In genomic region chr2:85468704-85469349, GRCh38 we compare ENCODE assay signal across 9 cellular contexts. TPM values are rescaled to one million over a fixed set of nuclear protein-coding genes. Genes with fewer than 3 reads are reported as not detected.
DNase-seq lines count a peak whose midpoint lies in the region; ATAC-seq and TF ChIP-seq lines count a peak whose summit lies in the region.
"Had no signal": no experiment of that assay in that cellular context is flagged by ENCODE, and none has a peak within 500 bp of the region (broad histone marks: within the 10 kb centered on the region; RNA-seq: fewer than 3 reads in every experiment).

No MANE protein-coding gene starts in this region.

- TF ChIP-seq CTCF in Caco-2 (IDR thresholded peaks at IDR 0.05; ENCODE audit: insufficient read depth in 1 of 2, low read depth in 1 of 2, low read length in 1 of 2, severe bottlenecking in 1 of 2, unreplicated experiment in 1 of 2): no peak
- no peak for TF ChIP-seq CTCF in endothelial cell (IDR thresholded peaks at IDR 0.05; ENCODE audit: unreplicated experiment)
- TF ChIP-seq CTCF in mucosa of descending colon (IDR thresholded peaks at IDR 0.05): no peak
- no peak for TF ChIP-seq CTCF in adrenal gland (IDR thresholded peaks at IDR 0.05)

- no TSS peak for BruUV-seq in Caco-2 (replicated peaks; lab: Mats Ljungman, UMichigan)

- H3K27ac ChIP-seq in adrenal gland: no peak overlapping the region

- H3K36me3 Mint-ChIP-seq in Caco-2 (ENCODE audit: insufficient read depth, unreplicated experiment): peaks cover 13% of the 10 kb centered on the region
- H3K36me3 Mint-ChIP-seq in endothelial cell (ENCODE audit: low read depth, unreplicated experiment): no peaks in the 10 kb centered on the region

- ATAC-seq in mucosa of descending colon: peak; percentile 91

- H3K4me1 ChIP-seq in Caco-2: peaks cover 18% of the 10 kb centered on the region
- H3K4me1 ChIP-seq in mucosa of descending colon (ENCODE audit: low read depth): peaks cover 37% of the 10 kb centered on the region
- H3K4me1 ChIP-seq in adrenal gland (replicated peaks in 1 of 2): peaks cover 4 to 11% of the 10 kb centered on the region in 2 donors

- no peak for TF ChIP-seq EP300 in Ishikawa (IDR thresholded peaks at IDR 0.05; ENCODE audit: borderline replicate concordance)

- 76 to 84% (median 82%) methylated on average over 12 of the region's 12 CpGs for WGBS in adrenal gland, 4 donors

- H3K4me1 Mint-ChIP-seq in Caco-2 (ENCODE audit: low read depth, unreplicated experiment) (peaks cover 23% of the 10 kb centered on the region), endothelial cell (ENCODE audit: unreplicated experiment) (peaks cover 17% of the 10 kb centered on the region)

- peak; percentile 46 for TF ChIP-seq RAD21 in Ishikawa (IDR thresholded peaks at IDR 0.05; ENCODE audit: low read depth)

- H3K27me3 ChIP-seq in Caco-2 (replicated peaks; ENCODE audit: control insufficient read depth, insufficient read depth, low read length): no peaks in the 10 kb centered on the region
- no peaks in the 10 kb centered on the region for H3K27me3 ChIP-seq in adrenal gland

- peak overlapping the region; percentile 82 for H3K27ac Mint-ChIP-seq in Caco-2 (ENCODE audit: unreplicated experiment)
- peak overlapping the region; percentile 80 for H3K27ac Mint-ChIP-seq in endothelial cell (ENCODE audit: unreplicated experiment)

- H3K4me3 ChIP-seq in Caco-2 (ENCODE audit: low read depth, low read length) (no peak overlapping the region), mucosa of descending colon (no peak overlapping the region), adrenal gland (no peak overlapping the region)

- H3K9me3 ChIP-seq in Caco-2 (no peaks in the 10 kb centered on the region), mucosa of descending colon (no peaks in the 10 kb centered on the region), adrenal gland (replicated peaks in 1 of 3) (no peaks in the 10 kb centered on the region)

- POLR2A ChIA-PET in Caco-2 (lab: Charles Lee): interaction anchor here (0.5 to 1.1 kb wide), 2 partner anchors 25 to 70 kb away, joined by 4 to 12 read pairs; partner anchors contain the start of gene MAT2A

- intact Hi-C loops in Caco-2 (cut with micrococcal nuclease; ENCODE audit: unreplicated experiment) (loop anchor here (1.0 kb wide), 2 partner anchors 48 to 69 kb away; no protein-coding TSS in a partner anchor), mucosa of descending colon (cut with DNase I, micrococcal nuclease) (no loop called here), adrenal gland (cut with DNase I) (no loop called here)

- H3K27me3 Mint-ChIP-seq in Caco-2 (ENCODE audit: insufficient read depth, unreplicated experiment) (no peaks in the 10 kb centered on the region), endothelial cell (ENCODE audit: unreplicated experiment) (peaks cover 5% of the 10 kb centered on the region)

- no peaks in the 10 kb centered on the region for H3K36me3 ChIP-seq in Caco-2 (ENCODE audit: control insufficient read depth, insufficient read depth, low read length)
- no peaks in the 10 kb centered on the region for H3K36me3 ChIP-seq in mucosa of descending colon (ENCODE audit: low read depth)
- H3K36me3 ChIP-seq in adrenal gland (replicated peaks in 1 of 2): no peaks in the 10 kb centered on the region

- DNase-seq in Caco-2: peak; percentile 70 to 86
- peak; percentile 49 for DNase-seq in endothelial cell (ENCODE audit: low spot score)
- peak; percentile 75 to 93 (median 80) for DNase-seq in mucosa of descending colon
- no peak for DNase-seq in adrenal gland
- DNase-seq in RPMI8226: no peak
- no peak for DNase-seq in occipital lobe (lab: John Stamatoyannopoulos, UW)
- DNase-seq in cerebellar cortex (ENCODE audit: low spot score): no peak
- DNase-seq: OCI-M1 had no signal

- CTCF ChIA-PET in Caco-2 (lab: Charles Lee): interaction anchor here (0.5 to 1.3 kb wide), 4 partner anchors 13 to 92 kb away, joined by 3 to 5 read pairs (median 5); partner anchors contain the start of gene GGCX

- TF ChIP-seq POLR2A in adrenal gland (IDR thresholded peaks at IDR 0.05): no peak

- H3K4me3 Mint-ChIP-seq in Caco-2 (ENCODE audit: unreplicated experiment): peak overlapping the region; percentile 20
- H3K4me3 Mint-ChIP-seq in endothelial cell (ENCODE audit: unreplicated experiment): no peak overlapping the region

- H3K9me3 Mint-ChIP-seq in Caco-2 (ENCODE audit: unreplicated experiment) (no peaks in the 10 kb centered on the region), endothelial cell (ENCODE audit: unreplicated experiment) (no peaks in the 10 kb centered on the region)

TF ChIP-seq in Ishikawa, 13 proteins besides CTCF, POLR2A, EP300 and RAD21:
- TF ChIP-seq CREB1 (IDR thresholded peaks at IDR 0.05; ENCODE audit: low read depth) (no peak), NFIC (IDR thresholded peaks at IDR 0.05) (peak; percentile 88), TAF1 (IDR thresholded peaks at IDR 0.05; ENCODE audit: low read depth) (no peak; the same call in 1 of the 2 replicates), TEAD4 (IDR thresholded peaks at IDR 0.05) (peak; percentile 68; the same call in 1 of the 2 replicates), FOXM1 (IDR thresholded peaks at IDR 0.05; ENCODE audit: borderline replicate concordance, low read depth) (no peak), CEBPB (IDR thresholded peaks at IDR 0.05) (peak; percentile 87), TCF12 (IDR thresholded peaks at IDR 0.05; ENCODE audit: low read depth) (0 out of 2 replicates have a peak, but pooled peaks have one; percentile 37), ZBTB7A (IDR thresholded peaks at IDR 0.05; ENCODE audit: low read depth) (no peak), YY1 (IDR thresholded peaks at IDR 0.05; ENCODE audit: low read depth) (0 out of 2 replicates have a peak, but pooled peaks have one; percentile 39), EGR1 (IDR thresholded peaks at IDR 0.05) (no peak)
- TF ChIP-seq, protein P1, sequence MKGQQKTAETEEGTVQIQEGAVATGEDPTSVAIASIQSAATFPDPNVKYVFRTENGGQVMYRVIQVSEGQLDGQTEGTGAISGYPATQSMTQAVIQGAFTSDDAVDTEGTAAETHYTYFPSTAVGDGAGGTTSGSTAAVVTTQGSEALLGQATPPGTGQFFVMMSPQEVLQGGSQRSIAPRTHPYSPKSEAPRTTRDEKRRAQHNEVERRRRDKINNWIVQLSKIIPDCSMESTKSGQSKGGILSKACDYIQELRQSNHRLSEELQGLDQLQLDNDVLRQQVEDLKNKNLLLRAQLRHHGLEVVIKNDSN (IDR thresholded peaks at IDR 0.05): no peak
- TF ChIP-seq, protein P2, sequence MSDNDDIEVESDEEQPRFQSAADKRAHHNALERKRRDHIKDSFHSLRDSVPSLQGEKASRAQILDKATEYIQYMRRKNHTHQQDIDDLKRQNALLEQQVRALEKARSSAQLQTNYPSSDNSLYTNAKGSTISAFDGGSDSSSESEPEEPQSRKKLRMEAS (IDR thresholded peaks at IDR 0.05): no peak
- TF ChIP-seq, protein P3, sequence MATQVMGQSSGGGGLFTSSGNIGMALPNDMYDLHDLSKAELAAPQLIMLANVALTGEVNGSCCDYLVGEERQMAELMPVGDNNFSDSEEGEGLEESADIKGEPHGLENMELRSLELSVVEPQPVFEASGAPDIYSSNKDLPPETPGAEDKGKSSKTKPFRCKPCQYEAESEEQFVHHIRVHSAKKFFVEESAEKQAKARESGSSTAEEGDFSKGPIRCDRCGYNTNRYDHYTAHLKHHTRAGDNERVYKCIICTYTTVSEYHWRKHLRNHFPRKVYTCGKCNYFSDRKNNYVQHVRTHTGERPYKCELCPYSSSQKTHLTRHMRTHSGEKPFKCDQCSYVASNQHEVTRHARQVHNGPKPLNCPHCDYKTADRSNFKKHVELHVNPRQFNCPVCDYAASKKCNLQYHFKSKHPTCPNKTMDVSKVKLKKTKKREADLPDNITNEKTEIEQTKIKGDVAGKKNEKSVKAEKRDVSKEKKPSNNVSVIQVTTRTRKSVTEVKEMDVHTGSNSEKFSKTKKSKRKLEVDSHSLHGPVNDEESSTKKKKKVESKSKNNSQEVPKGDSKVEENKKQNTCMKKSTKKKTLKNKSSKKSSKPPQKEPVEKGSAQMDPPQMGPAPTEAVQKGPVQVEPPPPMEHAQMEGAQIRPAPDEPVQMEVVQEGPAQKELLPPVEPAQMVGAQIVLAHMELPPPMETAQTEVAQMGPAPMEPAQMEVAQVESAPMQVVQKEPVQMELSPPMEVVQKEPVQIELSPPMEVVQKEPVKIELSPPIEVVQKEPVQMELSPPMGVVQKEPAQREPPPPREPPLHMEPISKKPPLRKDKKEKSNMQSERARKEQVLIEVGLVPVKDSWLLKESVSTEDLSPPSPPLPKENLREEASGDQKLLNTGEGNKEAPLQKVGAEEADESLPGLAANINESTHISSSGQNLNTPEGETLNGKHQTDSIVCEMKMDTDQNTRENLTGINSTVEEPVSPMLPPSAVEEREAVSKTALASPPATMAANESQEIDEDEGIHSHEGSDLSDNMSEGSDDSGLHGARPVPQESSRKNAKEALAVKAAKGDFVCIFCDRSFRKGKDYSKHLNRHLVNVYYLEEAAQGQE (IDR thresholded peaks at IDR 0.05; ENCODE audit: low read depth): no peak

RNA-seq across cellular contexts. Expression of gene SH2D6, which starts 50.3 kb away (rescaled TPM):
- total RNA-seq in Caco-2 (2022) (0.51 and 0.88 TPM in 2 replicates), endothelial cell (ENCODE audit: unreplicated experiment) (0.33 TPM), mucosa of descending colon (10 to 100 TPM in 1 of 3 donors, 1 to 10 TPM in 2; 6.7 to 13.1 (median 8.6) TPM), adrenal gland (1 to 10 TPM in 1 of 8 donors, under 1 TPM in 2, not detected in 5; 0.69 to 1.4 (median 0.74) TPM), occipital lobe (0.47 TPM)
- polyA plus RNA-seq in adrenal gland: 1 to 10 TPM in 2 of 3 donors, under 1 TPM in 1; 0.53 to 4.2 (median 1.3) TPM

RNA-seq across cellular contexts. Expression of gene CAPG, which starts 58.7 kb away (rescaled TPM):
- total RNA-seq in Caco-2 (2022) (6.2 and 10.0 TPM in 2 replicates), endothelial cell (ENCODE audit: unreplicated experiment) (76.4 TPM), mucosa of descending colon (100 to 1,000 TPM in 1 of 3 donors, 10 to 100 TPM in 2; 46.3 to 103 (median 71.2) TPM), adrenal gland (100 to 1,000 TPM in 1 of 8 donors, 10 to 100 TPM in 7; 17.5 to 104 (median 41.4) TPM), occipital lobe (11.1 TPM)
- 100 to 1,000 TPM in 1 of 3 donors, 10 to 100 TPM in 2; 13.8 to 192 (median 71.2) TPM for polyA plus RNA-seq in adrenal gland

Comparison
In these comparisons a context has a peak if more than half of its experiments do, and no peak if none do; other contexts are left out.
1. DNase-seq: peak in Caco-2 (2 of 2), endothelial cell (single experiment) and mucosa of descending colon (3 of 3); none in adrenal gland (0 of 7), RPMI8226 (single experiment), occipital lobe (single experiment) and cerebellar cortex (single experiment).